ENCODE assay signal across 24 cellular contexts in the genomic region with DNA sequence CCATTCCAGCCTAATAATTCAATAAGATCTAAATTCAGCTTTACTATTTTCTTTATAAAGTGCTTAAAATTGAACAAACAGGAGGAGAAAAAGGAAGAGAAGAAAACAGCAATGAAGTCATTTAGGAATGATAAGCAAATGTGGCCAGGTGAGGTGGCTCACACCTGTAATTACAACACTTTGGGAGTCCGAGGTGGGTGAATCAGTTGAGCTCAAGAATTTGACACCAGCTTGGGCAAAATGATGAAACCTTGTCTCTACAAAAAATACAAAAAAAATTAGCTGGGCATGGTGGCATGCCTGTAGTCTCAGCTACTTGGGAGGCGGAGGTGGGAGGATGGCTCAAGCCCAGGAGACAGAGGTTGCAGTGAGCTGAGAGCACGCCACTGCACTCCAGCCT.
DNase-seq lines count a peak whose midpoint lies in the region; ATAC-seq and TF ChIP-seq lines count a peak whose summit lies in the region.
"Had no signal": no experiment of that assay in that cellular context is flagged by ENCODE, and none has a peak within 500 bp of the region (broad histone marks: within the 10 kb centered on the region; RNA-seq: fewer than 3 reads in every experiment).

No MANE protein-coding gene starts in this region.

- peak; percentile 12 for DNase-seq in NCI-H69 (lab: John Stamatoyannopoulos, UW)
- DNase-seq in PC-9 = peak in 1 of 2 experiments; percentile 75
- peak; percentile 45 for DNase-seq in epithelial cell of esophagus (ENCODE audit: low read depth)
- DNase-seq in HUDEP-2 (lab: John Stamatoyannopoulos, UW; ENCODE audit: unreplicated experiment in 76 of 76) = no peak
- DNase-seq in NCI-H526 (lab: John Stamatoyannopoulos, UW) = no peak
- DNase-seq in natural killer cell = no peak
- DNase-seq: 8988T; ACHN; BE2C; C1 segment of cervical spinal cord; CD4-positive, alpha-beta memory T cell; CD4-positive, CD25-positive, alpha-beta regulatory T cell; CD8-positive, alpha-beta memory T cell; COR-L47; DMS 273 treated with DMSO at 0.1 percent for 48 hours; DMS153; DMS53; DMS79; DND-41; EL; GDM1 had no signal

- POLR2A ChIA-PET in PC-9 (lab: Charles Lee; ENCODE audit: unreplicated experiment) = no interaction called here

- H4K20me1 ChIP-seq in PC-9 (ENCODE audit: insufficient read depth) = no peaks in the 10 kb centered on the region
- H4K20me1 ChIP-seq: BLaER1 had no signal

- no peak overlapping the region for H3K4me2 ChIP-seq in PC-9
- H3K4me2 ChIP-seq: BLaER1 had no signal

- H3K4me3 ChIP-seq in PC-9 = no peak overlapping the region
- H3K4me3 ChIP-seq in epithelial cell of esophagus (ENCODE audit: low read length) = no peak overlapping the region
- H3K4me3 ChIP-seq: BLaER1, GM12878 had no signal

- no peaks in the 10 kb centered on the region for H3K79me2 ChIP-seq in PC-9 (ENCODE audit: low read depth)

- H3K9me3 ChIP-seq in PC-9 (ENCODE audit: insufficient read depth, low read depth) = no peaks in the 10 kb centered on the region
- H3K9me3 ChIP-seq: BE2C had no signal

- no peak for TF ChIP-seq CTCF in PC-9 (conservative IDR thresholded peaks at IDR 0.05)
- no peak for TF ChIP-seq CTCF in epithelial cell of esophagus (IDR thresholded peaks at IDR 0.05; ENCODE audit: insufficient read depth, low read depth, low read length, missing control alignments)
- no peak for TF ChIP-seq CTCF in natural killer cell (IDR thresholded peaks at IDR 0.05)

- no peak for ATAC-seq in natural killer cell
- ATAC-seq: GM12878 had no signal

- H3K27ac ChIP-seq in PC-9 = peak overlapping the region; percentile 9; the same call in 1 of the 2 replicates
- H3K27ac ChIP-seq: BLaER1 had no signal

- H3K9me2 ChIP-seq in PC-9 (ENCODE audit: insufficient read depth) = no peaks in the 10 kb centered on the region

- H3K4me3 Mint-ChIP-seq in natural killer cell = no peak overlapping the region
- H3K4me3 Mint-ChIP-seq: CD14-positive monocyte; CD4-positive, alpha-beta memory T cell; CD4-positive, CD25-positive, alpha-beta regulatory T cell; CD8-positive, alpha-beta memory T cell had no signal

- H2AFZ ChIP-seq in PC-9 = no peak overlapping the region

- intact Hi-C loops in PC-9 (cut with micrococcal nuclease; ENCODE audit: unreplicated experiment) = no loop called here
- intact Hi-C loops in natural killer cell (cut with micrococcal nuclease) = no loop called here

- H3K36me3 Mint-ChIP-seq in natural killer cell = no peaks in the 10 kb centered on the region

- no TSS peak for BruUV-seq in PC-9 (replicated peaks; lab: Mats Ljungman, UMichigan)

- H3K9me3 Mint-ChIP-seq in natural killer cell = no peaks in the 10 kb centered on the region
- H3K9me3 Mint-ChIP-seq: CD4-positive, alpha-beta memory T cell; CD4-positive, CD25-positive, alpha-beta regulatory T cell; CD8-positive, alpha-beta memory T cell had no signal

- no peaks in the 10 kb centered on the region for H3K4me1 Mint-ChIP-seq in natural killer cell
- H3K4me1 Mint-ChIP-seq: CD14-positive monocyte; CD4-positive, alpha-beta memory T cell; CD4-positive, CD25-positive, alpha-beta regulatory T cell; CD8-positive, alpha-beta memory T cell had no signal

- no peak overlapping the region for H3K27ac Mint-ChIP-seq in natural killer cell
- H3K27ac Mint-ChIP-seq: CD14-positive monocyte; CD4-positive, alpha-beta memory T cell; CD4-positive, CD25-positive, alpha-beta regulatory T cell; CD8-positive, alpha-beta memory T cell had no signal

- no peaks in the 10 kb centered on the region for H3K27me3 Mint-ChIP-seq in natural killer cell (ENCODE audit: low read depth in 2 of 2)
- H3K27me3 Mint-ChIP-seq: CD4-positive, alpha-beta memory T cell; CD4-positive, CD25-positive, alpha-beta regulatory T cell; CD8-positive, alpha-beta memory T cell had no signal

- peaks cover 37% of the 10 kb centered on the region for H3K4me1 ChIP-seq in PC-9 (replicated peaks; ENCODE audit: insufficient read depth)

- peaks cover 10% of the 10 kb centered on the region for H3F3A ChIP-seq in PC-9 (ENCODE audit: insufficient read depth, low read depth)

- CTCF ChIA-PET in PC-9 (lab: Charles Lee) = interaction anchor here (0.6 to 1.4 kb wide), 2 partner anchors 11 to 445 kb away, joined by 5 to 19 read pairs; no protein-coding TSS in a partner anchor

- H3K27me3 ChIP-seq in PC-9 (ENCODE audit: insufficient read depth, low read depth) = no peaks in the 10 kb centered on the region
- H3K27me3 ChIP-seq: BE2C, BLaER1 had no signal

- no peaks in the 10 kb centered on the region for H3K36me3 ChIP-seq in PC-9 (ENCODE audit: low read depth)
- H3K36me3 ChIP-seq: BE2C, BLaER1 had no signal

Comparison
In these comparisons a context has a peak if more than half of its experiments do, and no peak if none do; other contexts are left out.
1. DNase-seq: peak in NCI-H69 (single experiment) and epithelial cell of esophagus (single experiment); none in HUDEP-2 (0 of 76), NCI-H526 (0 of 2) and natural killer cell (single experiment).